Comparison of ENCODE assay signal across 8 cellular contexts in genomic region chr17:76734080-76734840, GRCh38. TPM values are rescaled to one million over a fixed set of nuclear protein-coding genes. Genes with fewer than 3 reads are reported as not detected.
DNase-seq lines count a peak whose midpoint lies in the region; ATAC-seq and TF ChIP-seq lines count a peak whose summit lies in the region.

No MANE protein-coding gene starts in this region.

- TF ChIP-seq CTCF in esophagus squamous epithelium (IDR thresholded peaks at IDR 0.05): no peak

- peaks cover 21 to 79% (median 56%) of the 10 kb centered on the region in 3 donors for H3K4me1 ChIP-seq in esophagus squamous epithelium
- H3K4me1 ChIP-seq in skeletal muscle tissue (ENCODE audit: control insufficient read depth in 3 of 3, insufficient read depth in 3 of 3, low read length in 3 of 3): peaks cover 23 to 45% (median 42%) of the 10 kb centered on the region in 3 donors

- no peak for ATAC-seq in GM19395 (IDR thresholded peaks at IDR 0.05; ENCODE audit: unreplicated experiment)

- H3K27ac Mint-ChIP-seq in T-helper 1 cell treated with Interleukin-12 subunit alpha and Interleukin-12 subunit beta and Interleukin-4 antibody, amounts not matched to agents 30 μg/mL and 1 μg/mL, for 36 hours: peak overlapping the region; percentile 95

- H3K27me3 Mint-ChIP-seq in T-helper 1 cell treated with Interleukin-12 subunit alpha and Interleukin-12 subunit beta and Interleukin-4 antibody, amounts not matched to agents 30 μg/mL and 1 μg/mL, for 36 hours (ENCODE audit: low read depth): no peaks in the 10 kb centered on the region

- H3K27me3 ChIP-seq in esophagus squamous epithelium (no peaks in the 10 kb centered on the region), skeletal muscle tissue (ENCODE audit: control insufficient read depth in 3 of 3, insufficient read depth in 3 of 3, low read length in 3 of 3) (no peaks in the 10 kb centered on the region)

- H3K4me3 Mint-ChIP-seq in T-helper 1 cell treated with Interleukin-12 subunit alpha and Interleukin-12 subunit beta and Interleukin-4 antibody, amounts not matched to agents 30 μg/mL and 1 μg/mL, for 36 hours: peak overlapping the region; percentile 97

- H3K27ac ChIP-seq in esophagus squamous epithelium (peak overlapping the region; percentile 14 to 100 (median 98)), skeletal muscle tissue (ENCODE audit: low read depth, low read length) (peak overlapping the region; percentile 99)

- TF ChIP-seq POLR2A in esophagus squamous epithelium (IDR thresholded peaks at IDR 0.05): no peak

- WGBS in esophagus squamous epithelium, 2 donors: 8 to 15% methylated on average over 8 of the region's 8 CpGs

- peak overlapping the region; percentile 72 to 98 (median 90) for H3K4me3 ChIP-seq in esophagus squamous epithelium
- peak overlapping the region in 2 of 3 donors; percentile 84 to 100 for H3K4me3 ChIP-seq in skeletal muscle tissue (ENCODE audit: low read length in 3 of 3)

- DNase-seq in T-helper 1 cell: no peak
- DNase-seq in SIG-M5 treated with dmso at 0.1 percent for 504 hours (lab: John Stamatoyannopoulos, UW; ENCODE audit: unreplicated experiment): peak; percentile 85
- DNase-seq in esophagus squamous epithelium (lab: John Stamatoyannopoulos, UW): no peak
- DNase-seq in NCI-H510A (lab: John Stamatoyannopoulos, UW): no peak
- no peak for DNase-seq in superior temporal gyrus (ENCODE audit: extremely low spot score)

- H3K36me3 ChIP-seq in esophagus squamous epithelium: peaks cover 0 to 66% (median 17%) of the 10 kb centered on the region in 3 donors
- H3K36me3 ChIP-seq in skeletal muscle tissue (ENCODE audit: control insufficient read depth in 3 of 3, insufficient read depth in 3 of 3, low read length in 3 of 3): peaks cover 29 to 45% (median 41%) of the 10 kb centered on the region in 3 donors

- H3K4me1 Mint-ChIP-seq in T-helper 1 cell treated with Interleukin-12 subunit alpha and Interleukin-12 subunit beta and Interleukin-4 antibody, amounts not matched to agents 30 μg/mL and 1 μg/mL, for 36 hours (ENCODE audit: low read depth): peaks cover 44% of the 10 kb centered on the region

- H3K9me3 ChIP-seq in esophagus squamous epithelium (no peaks in the 10 kb centered on the region), skeletal muscle tissue (ENCODE audit: control insufficient read depth in 3 of 3, low read length in 3 of 3) (no peaks in the 10 kb centered on the region)

- peaks cover 48% of the 10 kb centered on the region for H3K36me3 Mint-ChIP-seq in T-helper 1 cell treated with Interleukin-12 subunit alpha and Interleukin-12 subunit beta and Interleukin-4 antibody, amounts not matched to agents 30 μg/mL and 1 μg/mL, for 36 hours (ENCODE audit: low read depth)

- no peaks in the 10 kb centered on the region for H3K9me3 Mint-ChIP-seq in T-helper 1 cell treated with Interleukin-12 subunit alpha and Interleukin-12 subunit beta and Interleukin-4 antibody, amounts not matched to agents 30 μg/mL and 1 μg/mL, for 36 hours

- H3K9ac ChIP-seq in skeletal muscle tissue (ENCODE audit: low read depth in 1 of 3, low read length in 3 of 3): peak overlapping the region; percentile 22 to 99 (median 60)

- intact Hi-C loops in esophagus squamous epithelium (cut with DNase I): no loop called here

RNA-seq across cellular contexts. Expression of gene SRSF2, which starts 2.9 kb away (rescaled TPM):
- 100 to 1,000 TPM; 203 to 286 (median 233) TPM for total RNA-seq in esophagus squamous epithelium
- 52.2 TPM for total RNA-seq in skeletal muscle tissue

RNA-seq across cellular contexts. Expression of gene MFSD11, which starts 3.7 kb away (rescaled TPM):
- total RNA-seq in esophagus squamous epithelium: 10 to 100 TPM; 24.2 to 31.0 (median 28.1) TPM
- 76.7 TPM for total RNA-seq in skeletal muscle tissue

RNA-seq across cellular contexts. Expression of gene METTL23, which starts 7.6 kb away (rescaled TPM):
- total RNA-seq in esophagus squamous epithelium: 10 to 100 TPM; 14.6 to 33.0 (median 24.7) TPM
- 19.3 TPM for total RNA-seq in skeletal muscle tissue

RNA-seq across cellular contexts. Expression of gene JMJD6, which starts 7.9 kb away (rescaled TPM):
- total RNA-seq in esophagus squamous epithelium (10 to 100 TPM; 13.0 to 17.2 (median 16.7) TPM), skeletal muscle tissue (6.8 TPM)

RNA-seq across cellular contexts. Expression of gene MXRA7, which starts 23.5 kb away (rescaled TPM):
- 100 to 1,000 TPM in 1 of 4 donors, 10 to 100 TPM in 3; 11.0 to 116 (median 39.2) TPM for total RNA-seq in esophagus squamous epithelium
- 75.7 TPM for total RNA-seq in skeletal muscle tissue
